12 cellular contexts compared by ENCODE assay signal in the genomic region with DNA sequence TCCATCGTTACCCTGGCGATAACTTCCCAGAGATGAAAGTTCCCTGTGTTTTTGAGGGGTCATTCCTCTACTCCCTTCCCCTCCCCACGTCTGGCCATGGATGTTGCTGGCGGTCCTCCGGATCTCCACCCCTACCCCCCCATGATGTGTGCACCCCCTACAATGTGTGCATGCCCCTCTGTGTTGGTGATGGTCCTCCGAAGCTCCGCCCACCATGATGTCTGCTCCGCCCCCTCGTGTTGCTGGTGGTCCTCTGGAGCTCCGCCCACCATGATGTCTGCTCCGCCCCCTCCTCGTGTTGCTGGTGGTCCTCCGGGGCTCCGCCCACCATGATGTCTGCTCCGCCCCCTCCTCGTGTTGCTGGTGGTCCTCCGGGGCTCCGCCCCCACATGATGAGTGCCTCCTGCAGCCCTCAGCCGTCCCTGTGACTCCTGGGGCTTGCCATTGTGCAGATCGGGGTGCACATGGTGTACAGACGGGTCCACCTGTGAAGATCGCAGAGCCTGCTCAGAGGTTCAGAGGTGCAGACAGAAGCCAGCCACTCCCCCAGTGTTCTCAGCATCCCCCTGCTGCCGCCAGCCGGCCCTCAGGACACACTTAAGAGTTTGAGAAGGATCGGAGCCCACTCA.
A peak's percentile ranks its signal among the peaks of the same experiment; 100 is the strongest.
DNase-seq lines count a peak whose midpoint lies in the region; ATAC-seq and TF ChIP-seq lines count a peak whose summit lies in the region.
"Had no signal": no experiment of that assay in that cellular context is flagged by ENCODE, and none has a peak within 500 bp of the region (broad histone marks: within the 10 kb centered on the region; RNA-seq: fewer than 3 reads in every experiment).

No MANE protein-coding gene starts in this region.

- H3K27ac Mint-ChIP-seq in activated T-cell treated with anti-CD3 and anti-CD28 coated beads, Interleukin-2, amount 50 U/mL, for 72 hours, result peak overlapping the region; percentile 29
- peak overlapping the region; percentile 57 for H3K27ac Mint-ChIP-seq in central memory CD8-positive, alpha-beta T cell (ENCODE audit: low read depth)
- H3K27ac Mint-ChIP-seq in stimulated activated memory B cell treated with anti-CD40 and anti-IgM and Interleukin-4, amounts not matched to agents 10 μg/mL and 1 μg/mL and 100 μg/mL, for 72 hours, result no peak overlapping the region
- H3K27ac Mint-ChIP-seq: neural progenitor cell had no signal

- POLR2A ChIA-PET in OCI-LY7 (lab: Charles Lee), result no interaction called here

- H4K20me1 ChIP-seq in OCI-LY7 (ENCODE audit: insufficient read depth, low read length) (no peaks in the 10 kb centered on the region), MM.1S (ENCODE audit: insufficient read depth, low read length) (no peaks in the 10 kb centered on the region)

- no peaks in the 10 kb centered on the region for H3K27me3 Mint-ChIP-seq in activated T-cell treated with anti-CD3 and anti-CD28 coated beads, Interleukin-2, amount 50 U/mL, for 72 hours (ENCODE audit: low read depth)
- H3K27me3 Mint-ChIP-seq in central memory CD8-positive, alpha-beta T cell, result no peaks in the 10 kb centered on the region
- no peaks in the 10 kb centered on the region for H3K27me3 Mint-ChIP-seq in stimulated activated memory B cell treated with anti-CD40 and anti-IgM and Interleukin-4, amounts not matched to agents 10 μg/mL and 1 μg/mL and 100 μg/mL, for 72 hours

- no peak for ATAC-seq in activated T-cell treated with anti-CD3 and anti-CD28 coated beads, Interleukin-2, amount 50 U/mL, for 72 hours (replicated peaks in 1 of 2)
- no peak for ATAC-seq in central memory CD8-positive, alpha-beta T cell (replicated peaks; ENCODE audit: extremely low read depth, poor library complexity, severe bottlenecking)
- no peak for ATAC-seq in stimulated activated memory B cell treated with anti-CD40 and anti-IgM and Interleukin-4, amounts not matched to agents 10 μg/mL and 1 μg/mL and 100 μg/mL, for 72 hours
- ATAC-seq: body of pancreas, upper lobe of right lung had no signal

- H3K4me3 Mint-ChIP-seq in activated T-cell treated with anti-CD3 and anti-CD28 coated beads, Interleukin-2, amount 50 U/mL, for 72 hours, result peak overlapping the region in 1 of 2 donors; percentile 50
- H3K4me3 Mint-ChIP-seq in central memory CD8-positive, alpha-beta T cell, result no peak overlapping the region
- peak overlapping the region; percentile 24 for H3K4me3 Mint-ChIP-seq in stimulated activated memory B cell treated with anti-CD40 and anti-IgM and Interleukin-4, amounts not matched to agents 10 μg/mL and 1 μg/mL and 100 μg/mL, for 72 hours
- H3K4me3 Mint-ChIP-seq: neural progenitor cell had no signal

- H3K27me3 ChIP-seq in MM.1S (replicated peaks; ENCODE audit: insufficient read depth, low read length), result no peaks in the 10 kb centered on the region
- H3K27me3 ChIP-seq: body of pancreas, neural progenitor cell, upper lobe of right lung had no signal

- H3K36me3 Mint-ChIP-seq in activated T-cell treated with anti-CD3 and anti-CD28 coated beads, Interleukin-2, amount 50 U/mL, for 72 hours (ENCODE audit: insufficient read depth in 2 of 2), result peaks cover 8 to 37% of the 10 kb centered on the region in 2 donors
- peaks cover 15% of the 10 kb centered on the region for H3K36me3 Mint-ChIP-seq in central memory CD8-positive, alpha-beta T cell (ENCODE audit: insufficient read depth)
- peaks cover 71% of the 10 kb centered on the region for H3K36me3 Mint-ChIP-seq in stimulated activated memory B cell treated with anti-CD40 and anti-IgM and Interleukin-4, amounts not matched to agents 10 μg/mL and 1 μg/mL and 100 μg/mL, for 72 hours

- H3K4me1 ChIP-seq in OCI-LY7 (ENCODE audit: insufficient read depth, low read length, poor library complexity, severe bottlenecking) (no peaks in the 10 kb centered on the region), MM.1S (ENCODE audit: low read length) (no peaks in the 10 kb centered on the region)

- H3K4me1 Mint-ChIP-seq in activated T-cell treated with anti-CD3 and anti-CD28 coated beads, Interleukin-2, amount 50 U/mL, for 72 hours (ENCODE audit: low read depth), result peaks cover 92% of the 10 kb centered on the region
- H3K4me1 Mint-ChIP-seq in central memory CD8-positive, alpha-beta T cell, result peaks cover 33% of the 10 kb centered on the region
- H3K4me1 Mint-ChIP-seq in stimulated activated memory B cell treated with anti-CD40 and anti-IgM and Interleukin-4, amounts not matched to agents 10 μg/mL and 1 μg/mL and 100 μg/mL, for 72 hours, result peaks cover 15% of the 10 kb centered on the region

- intact Hi-C loops in OCI-LY7 (cut with micrococcal nuclease; ENCODE audit: unreplicated experiment), result no loop called here

- H2AFZ ChIP-seq in OCI-LY7 (ENCODE audit: low read length) (no peak overlapping the region), MM.1S (ENCODE audit: low read length) (no peak overlapping the region)
- H2AFZ ChIP-seq: neural progenitor cell had no signal

- H3K9me3 ChIP-seq in OCI-LY7 (ENCODE audit: low read length), result no peaks in the 10 kb centered on the region
- H3K9me3 ChIP-seq in MM.1S (replicated peaks; ENCODE audit: insufficient read depth, low read length), result no peaks in the 10 kb centered on the region
- H3K9me3 ChIP-seq: body of pancreas, upper lobe of right lung had no signal

- no peaks in the 10 kb centered on the region for H3F3A ChIP-seq in MM.1S (ENCODE audit: insufficient read depth, low read length)

- BruUV-seq in OCI-LY7 (replicated peaks; lab: Mats Ljungman, UMichigan), result no TSS peak

- H3K9me2 ChIP-seq in OCI-LY7 (ENCODE audit: insufficient read depth, low read length) (no peaks in the 10 kb centered on the region), MM.1S (replicated peaks; ENCODE audit: insufficient read depth, low read length) (no peaks in the 10 kb centered on the region)

- H3K27ac ChIP-seq in OCI-LY7 (ENCODE audit: low read depth, low read length, poor library complexity, severe bottlenecking), result no peak overlapping the region
- H3K27ac ChIP-seq in MM.1S (ENCODE audit: low read length), result no peak overlapping the region
- H3K27ac ChIP-seq: body of pancreas, neural progenitor cell, upper lobe of right lung had no signal

- H3K4me3 ChIP-seq in OCI-LY7 (ENCODE audit: low read depth, low read length, poor library complexity, severe bottlenecking) (no peak overlapping the region), MM.1S (ENCODE audit: low read length) (no peak overlapping the region)
- H3K4me3 ChIP-seq: body of pancreas, neural progenitor cell, upper lobe of right lung had no signal

- H3K9ac ChIP-seq in MM.1S (ENCODE audit: low read length), result no peak overlapping the region
- H3K9ac ChIP-seq: neural progenitor cell had no signal

- H3K9me3 Mint-ChIP-seq in activated T-cell treated with anti-CD3 and anti-CD28 coated beads, Interleukin-2, amount 50 U/mL, for 72 hours, result peaks cover 3 to 6% of the 10 kb centered on the region in 2 donors
- H3K9me3 Mint-ChIP-seq in central memory CD8-positive, alpha-beta T cell, result no peaks in the 10 kb centered on the region
- H3K9me3 Mint-ChIP-seq in stimulated activated memory B cell treated with anti-CD40 and anti-IgM and Interleukin-4, amounts not matched to agents 10 μg/mL and 1 μg/mL and 100 μg/mL, for 72 hours, result peaks cover 8% of the 10 kb centered on the region

- H3K4me2 ChIP-seq in OCI-LY7 (ENCODE audit: low read length) (no peak overlapping the region), MM.1S (ENCODE audit: low read depth, low read length) (no peak overlapping the region)
- H3K4me2 ChIP-seq: neural progenitor cell had no signal

- CTCF ChIA-PET in OCI-LY7 (lab: Charles Lee; ENCODE audit: unreplicated experiment), result no interaction called here

- H3K36me3 ChIP-seq in OCI-LY7 (ENCODE audit: insufficient read depth, low read length), result peaks cover 30% of the 10 kb centered on the region
- H3K36me3 ChIP-seq in MM.1S (replicated peaks; ENCODE audit: insufficient read depth, low read length), result no peaks in the 10 kb centered on the region
- H3K36me3 ChIP-seq: neural progenitor cell, upper lobe of right lung had no signal

- no peak for DNase-seq in activated T-cell treated with anti-CD3 and anti-CD28 coated beads, Interleukin-2, amount 50 U/mL, for 72 hours
- DNase-seq in activated T-cell treated with anti-CD3 and anti-CD28 coated beads, Interleukin-2, amount 50 U/mL, for 48 hours, result no peak
- DNase-seq in OCI-LY7 (ENCODE audit: low spot score) (peak; percentile 33), NCI-H526 (lab: John Stamatoyannopoulos, UW) (no peak), epidermal melanocyte (ENCODE audit: insufficient read length, low spot score) (no peak), MM.1S (no peak)
- DNase-seq in central memory CD8-positive, alpha-beta T cell (ENCODE audit: low spot score in 2 of 2), result no peak
- DNase-seq: body of pancreas, NCI-H2029, upper lobe of right lung had no signal

- TF ChIP-seq CTCF in OCI-LY7 (conservative IDR thresholded peaks at IDR 0.05; ENCODE audit: low read length) (no peak), MM.1S (IDR thresholded peaks at IDR 0.05; ENCODE audit: low read length) (no peak)

- H3K79me2 ChIP-seq in OCI-LY7 (ENCODE audit: insufficient read depth, low read depth, low read length) (no peaks in the 10 kb centered on the region), MM.1S (ENCODE audit: low read length) (no peaks in the 10 kb centered on the region)
